ENCODE assay signal across 9 cellular contexts in the genomic region with DNA sequence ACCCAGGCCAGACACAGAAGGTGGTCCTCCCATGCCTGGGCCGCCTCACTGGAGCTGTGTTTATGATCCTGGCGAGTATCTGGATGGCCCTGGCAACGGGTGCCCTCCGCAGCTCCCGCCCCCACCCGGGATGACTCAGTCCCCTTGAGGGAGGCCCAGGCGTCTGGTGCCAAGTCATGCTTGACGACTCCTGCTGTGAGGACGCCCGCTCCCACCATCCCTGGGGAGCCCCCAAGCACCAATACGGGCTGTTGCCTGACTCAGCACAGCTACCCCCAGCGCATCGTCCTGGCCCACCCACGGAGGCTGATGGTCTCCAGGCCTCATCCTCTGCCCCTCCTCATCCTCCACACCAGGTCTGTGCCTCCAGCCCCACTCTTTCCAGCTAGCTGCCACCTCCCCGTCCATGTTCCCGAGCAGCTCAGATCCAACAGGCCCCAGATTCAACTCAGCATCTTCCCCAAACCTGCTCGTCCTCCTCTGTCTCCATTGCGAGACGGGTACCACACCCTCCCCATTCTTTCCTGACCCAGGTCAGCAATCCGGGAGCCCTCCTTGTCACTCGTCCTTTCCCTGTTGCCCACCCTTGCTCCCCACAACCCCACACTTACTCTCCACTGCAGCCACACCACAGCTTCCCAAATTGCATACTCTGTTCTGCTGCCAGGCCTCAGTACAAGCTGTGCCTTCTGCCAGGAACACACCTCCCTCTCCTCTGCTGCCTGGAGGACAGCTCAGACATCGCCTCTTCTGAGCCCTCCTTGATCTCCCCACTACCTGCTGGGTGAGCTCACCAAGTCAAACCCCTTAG. TPM values are rescaled to one million over a fixed set of nuclear protein-coding genes. Genes with fewer than 3 reads are reported as not detected.
DNase-seq lines count a peak whose midpoint lies in the region; ATAC-seq and TF ChIP-seq lines count a peak whose summit lies in the region.
"Had no signal": no experiment of that assay in that cellular context is flagged by ENCODE, and none has a peak within 500 bp of the region (broad histone marks: within the 10 kb centered on the region; RNA-seq: fewer than 3 reads in every experiment).

No MANE protein-coding gene starts in this region.

- H3K4me3 ChIP-seq in BJ (ENCODE audit: low read depth, low read length) (no peak overlapping the region), WERI-Rb-1 (ENCODE audit: low read depth, low read length) (peak overlapping the region; percentile 8), skeletal muscle satellite cell (ENCODE audit: low read length) (peak overlapping the region; percentile 54)

- H3K27me3 ChIP-seq in BJ (ENCODE audit: control insufficient read depth, insufficient read depth, low read length) (no peaks in the 10 kb centered on the region), WERI-Rb-1 (ENCODE audit: insufficient read depth, low read depth, severe bottlenecking) (no peaks in the 10 kb centered on the region), foreskin keratinocyte (peaks cover 3% of the 10 kb centered on the region), skeletal muscle satellite cell (ENCODE audit: control insufficient read depth, insufficient read depth, low read length) (no peaks in the 10 kb centered on the region)

- POLR2A ChIA-PET in BJ (lab: Charles Lee) = no interaction called here

- H3K9me3 ChIP-seq in WERI-Rb-1 (ENCODE audit: severe bottlenecking) (no peaks in the 10 kb centered on the region), skeletal muscle satellite cell (replicated peaks; ENCODE audit: low read length) (no peaks in the 10 kb centered on the region)

- peak overlapping the region; percentile 74 for H3K4me2 ChIP-seq in skeletal muscle satellite cell (ENCODE audit: low read length)

- H3K27ac ChIP-seq in WERI-Rb-1 (peak overlapping the region; percentile 84), foreskin keratinocyte (peak overlapping the region; percentile 64)
- H3K27ac ChIP-seq: HL-60 had no signal

- CTCF ChIA-PET in BJ (lab: Yijun Ruan, JAX) = interaction anchor here (0.7 to 1.6 kb wide), 9 partner anchors 17 to 153 kb away, joined by 3 to 8 read pairs (median 4); a partner anchor contains a TSS

- TF ChIP-seq CTCF in BJ (IDR thresholded peaks at IDR 0.05; ENCODE audit: insufficient read depth, low read depth, low read length) = no peak
- TF ChIP-seq CTCF in WERI-Rb-1 (IDR thresholded peaks at IDR 0.05; ENCODE audit: low read depth, low read length) = no peak
- TF ChIP-seq CTCF in foreskin keratinocyte (conservative IDR thresholded peaks at IDR 0.05) = no peak

- H3K9ac ChIP-seq in skeletal muscle satellite cell (ENCODE audit: low read depth, low read length) = peak overlapping the region; percentile 78

- peaks cover under 1% of the 10 kb centered on the region; the same call in 1 of the 2 replicates for H3K36me3 ChIP-seq in BJ (ENCODE audit: control insufficient read depth, insufficient read depth, low read length)
- peaks cover 9% of the 10 kb centered on the region for H3K36me3 ChIP-seq in WERI-Rb-1
- peaks cover under 1% of the 10 kb centered on the region for H3K36me3 ChIP-seq in skeletal muscle satellite cell (ENCODE audit: insufficient read depth, low read length)

- ATAC-seq in foreskin keratinocyte (peak; percentile 60), GM18909 (IDR thresholded peaks at IDR 0.05; ENCODE audit: poor library complexity, unreplicated experiment) (no peak), HG02642 (IDR thresholded peaks at IDR 0.05; ENCODE audit: poor library complexity, unreplicated experiment) (no peak)

- H3K4me1 ChIP-seq in foreskin keratinocyte = peaks cover 17% of the 10 kb centered on the region
- H3K4me1 ChIP-seq in skeletal muscle satellite cell (ENCODE audit: control insufficient read depth, insufficient read depth, low read length) = peaks cover 87% of the 10 kb centered on the region

- DNase-seq in BJ (ENCODE audit: low read depth) (peak; percentile 65), HPDE6-E6E7 (ENCODE audit: extremely low spot score) (peak; percentile 92), WERI-Rb-1 (peak; percentile 84), foreskin keratinocyte (peak in 1 of 2 donors; percentile 66), NK-92 (lab: John Stamatoyannopoulos, UW; ENCODE audit: unreplicated experiment) (no peak)

RNA-seq across cellular contexts. Expression of a gene that starts 2.6 kb away (rescaled TPM):
- polyA plus RNA-seq in BJ (2011; rRNA removed) (4.6 and 6.1 TPM in 2 replicates), foreskin keratinocyte (1.6 and 1.8 TPM in 2 replicates)
- 5.9 and 7.0 TPM in 2 replicates for polyA minus RNA-seq in BJ (2011; rRNA and poly(A)+ RNA removed)
- 2.3 and 2.4 TPM in 2 replicates for total RNA-seq in foreskin keratinocyte
- 9.4 and 12.7 TPM in 2 replicates for total RNA-seq in skeletal muscle satellite cell (2012; rRNA removed)

RNA-seq across cellular contexts. Expression of a gene that starts 26.0 kb away (rescaled TPM):
- polyA plus RNA-seq in BJ (2011; rRNA removed) (0.02 and 0.05 TPM in 2 replicates), foreskin keratinocyte (not detected in 2 replicates)
- not detected in 2 replicates for polyA minus RNA-seq in BJ (2011; rRNA and poly(A)+ RNA removed)
- not detected in 2 replicates for total RNA-seq in foreskin keratinocyte
- total RNA-seq in skeletal muscle satellite cell (2012; rRNA removed) = under 0.01 and 0.22 TPM in 2 replicates

RNA-seq across cellular contexts. Expression of a gene that starts 44.2 kb away (rescaled TPM):
- polyA plus RNA-seq in BJ (2011; rRNA removed) (9.7 and 19.3 TPM in 2 replicates), foreskin keratinocyte (11.2 and 12.8 TPM in 2 replicates)
- polyA minus RNA-seq in BJ (2011; rRNA and poly(A)+ RNA removed) = 5.6 and 8.0 TPM in 2 replicates
- 23.6 and 25.3 TPM in 2 replicates for total RNA-seq in foreskin keratinocyte
- 10.0 and 11.4 TPM in 2 replicates for total RNA-seq in skeletal muscle satellite cell (2012; rRNA removed)
